ENCODE assay signal across 17 cellular contexts in genomic region chr15:66786222-66786621, GRCh38.
"Had no signal": no experiment of that assay in that cellular context is flagged by ENCODE, and none has a peak within 500 bp of the region (broad histone marks: within the 10 kb centered on the region; RNA-seq: fewer than 3 reads in every experiment).

No MANE protein-coding gene starts in this region.

- H3K4me3 Mint-ChIP-seq: activated naive CD8-positive, alpha-beta T cell; effector memory CD8-positive, alpha-beta T cell; neural crest cell had no signal

- H3K4me3 ChIP-seq: hepatocyte, lung, prostate gland, stomach had no signal

- H3K27ac Mint-ChIP-seq: activated naive CD8-positive, alpha-beta T cell; effector memory CD8-positive, alpha-beta T cell had no signal

- H3K36me3 Mint-ChIP-seq: activated naive CD8-positive, alpha-beta T cell had no signal

- H3K27me3 Mint-ChIP-seq: activated naive CD8-positive, alpha-beta T cell had no signal

- H3K27ac ChIP-seq: epithelial cell of prostate, hepatocyte, prostate gland had no signal

- H3K4me2 ChIP-seq: hepatocyte had no signal

- H3K27me3 ChIP-seq: hepatocyte, stomach had no signal

- H3K36me3 ChIP-seq: prostate gland had no signal

- H3K9me3 ChIP-seq: prostate gland, stomach had no signal

- DNase-seq: activated CD4-positive, alpha-beta T cell treated with anti-CD3 and anti-CD28 coated beads, Interleukin-2, amount 50 U/mL, for 4 hours; activated CD4-positive, CD25-positive, alpha-beta regulatory T cell treated with anti-CD3 and anti-CD28 coated beads, Interleukin-2, amount 50 U/mL, for 72 hours; effector memory CD8-positive, alpha-beta T cell; foreskin fibroblast; left colon; right cardiac atrium; small intestine; stimulated activated CD4-positive, alpha-beta T cell treated with anti-CD3 and anti-CD28 coated beads, Interleukin-4, amount 100 ng/mL, for 1 hour; stomach; T1000; trophoblast cell had no signal

- H3K4me1 ChIP-seq: prostate gland had no signal

- ATAC-seq: effector memory CD8-positive, alpha-beta T cell; left colon had no signal

- H3K9me3 Mint-ChIP-seq: effector memory CD8-positive, alpha-beta T cell; neural crest cell had no signal
